Comparison of ENCODE assay signal across 10 cellular contexts in the genomic region with DNA sequence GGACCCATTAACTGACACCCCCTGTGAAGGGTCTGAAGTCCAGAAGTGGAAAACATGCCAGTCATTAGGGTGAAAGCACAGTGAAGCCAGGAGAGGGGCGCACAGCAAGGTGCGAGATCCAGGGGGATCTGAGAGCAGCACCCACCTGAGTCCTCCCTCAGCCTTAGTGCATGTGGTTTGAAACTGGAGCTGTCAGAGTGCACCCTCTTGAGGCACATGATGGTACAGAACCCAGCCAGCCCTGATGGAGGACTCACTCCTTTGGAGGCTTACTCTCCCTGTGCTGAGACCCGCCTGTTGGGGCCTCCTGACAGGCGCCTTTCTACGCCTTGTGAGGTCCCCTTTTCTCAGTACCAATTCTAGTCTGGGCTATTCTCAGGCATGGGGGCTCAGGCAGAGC.
DNase-seq lines count a peak whose midpoint lies in the region; ATAC-seq and TF ChIP-seq lines count a peak whose summit lies in the region.
"Had no signal": no experiment of that assay in that cellular context is flagged by ENCODE, and none has a peak within 500 bp of the region (broad histone marks: within the 10 kb centered on the region; RNA-seq: fewer than 3 reads in every experiment).

No MANE protein-coding gene starts in this region.

- ATAC-seq in HG03521 (IDR thresholded peaks at IDR 0.05; ENCODE audit: unreplicated experiment), result peak; percentile 48

- no peak for DNase-seq in GM10248 (ENCODE audit: extremely low spot score)
- peak; percentile 19 for DNase-seq in adipocyte (ENCODE audit: low read depth)
- peak; percentile 26 for DNase-seq in myocyte (ENCODE audit: low read depth)
- DNase-seq in NCI-H748 treated with DMSO at 0.1 percent for 48 hours (lab: John Stamatoyannopoulos, UW), result no peak
- no peak for DNase-seq in G401 (ENCODE audit: low spot score)
- no peak for DNase-seq in NCI-H2171 treated with DMSO at 0.1 percent for 48 hours (lab: John Stamatoyannopoulos, UW)
- DNase-seq: amniotic stem cell, midbrain, PC-9 had no signal

- in situ Hi-C loops in G401 (cut with HindIII; ENCODE audit: low sequenced_read_pairs), result no loop called here

- no peak overlapping the region for H3K9ac ChIP-seq in adipocyte (ENCODE audit: low read length)

- H3K36me3 ChIP-seq in adipocyte (ENCODE audit: control insufficient read depth, insufficient read depth, low read length, severe bottlenecking), result no peaks in the 10 kb centered on the region

- no peaks in the 10 kb centered on the region for H3K9me3 ChIP-seq in adipocyte (ENCODE audit: control insufficient read depth, low read length)

- peak; percentile 37 for TF ChIP-seq CTCF in GM10248 (IDR thresholded peaks at IDR 0.05; ENCODE audit: control extremely low read depth, extremely low read depth, low read depth, missing control alignments)

- no peak overlapping the region for H3K4me3 ChIP-seq in adipocyte (ENCODE audit: low read length)
- H3K4me3 ChIP-seq: PC-9 had no signal

- POLR2A ChIA-PET in GM10248 (lab: Yijun Ruan, JAX), result no interaction called here

- no peaks in the 10 kb centered on the region for H3K27me3 ChIP-seq in adipocyte (replicated peaks; ENCODE audit: control insufficient read depth, insufficient read depth, low read length)

- CTCF ChIA-PET in GM10248 (lab: Yijun Ruan, JAX), result interaction anchor here (1.4 kb wide), 1 partner anchor 37 kb away, joined by 3 read pairs; no protein-coding TSS in a partner anchor

- H3K4me1 ChIP-seq in adipocyte (ENCODE audit: control insufficient read depth, insufficient read depth, low read length), result peaks cover 3% of the 10 kb centered on the region

Comparison
In these comparisons a context has a peak if more than half of its experiments do, and no peak if none do; other contexts are left out.
1. DNase-seq: peak in adipocyte (single experiment) and myocyte (single experiment); none in GM10248 (single experiment), NCI-H748 treated with DMSO at 0.1 percent for 48 hours (single experiment), G401 (single experiment) and NCI-H2171 treated with DMSO at 0.1 percent for 48 hours (single experiment).